18 cellular contexts compared by ENCODE assay signal in genomic region chr15:78996876-78997275, GRCh38. TPM values are rescaled to one million over a fixed set of nuclear protein-coding genes. Genes with fewer than 3 reads are reported as not detected.
A peak's percentile ranks its signal among the peaks of the same experiment; 100 is the strongest.
DNase-seq lines count a peak whose midpoint lies in the region; ATAC-seq, FAIRE-seq and TF ChIP-seq lines count a peak whose summit lies in the region.
"Had no signal": no experiment of that assay in that cellular context is flagged by ENCODE, and none has a peak within 500 bp of the region (broad histone marks: within the 10 kb centered on the region; RNA-seq: fewer than 3 reads in every experiment).

No MANE protein-coding gene starts in this region.

- peaks cover 0 to 3% of the 10 kb centered on the region in 2 donors for H3K27me3 Mint-ChIP-seq in CD8-positive, alpha-beta memory T cell
- H3K27me3 Mint-ChIP-seq: activated naive CD4-positive, alpha-beta T cell treated with anti-CD3 and anti-CD28 coated beads, Interleukin-2, amount 50 U/mL, for 24 hours had no signal

- H3K4me3 ChIP-seq in smooth muscle cell (no peak overlapping the region), tibial nerve (no peak overlapping the region)
- no peak overlapping the region for H3K4me3 ChIP-seq in CD8-positive, alpha-beta memory T cell (ENCODE audit: low read length)
- H3K4me3 ChIP-seq: dorsolateral prefrontal cortex, testis had no signal

- peak overlapping the region; percentile 34 for H3K9ac ChIP-seq in smooth muscle cell (ENCODE audit: low read depth)

- peak; percentile 31 for DNase-seq in H54 (ENCODE audit: insufficient read length, low spot score)
- peak; percentile 22 for DNase-seq in SW480 (ENCODE audit: low spot score)
- peak; percentile 85 for DNase-seq in islet precursor cell
- DNase-seq in smooth muscle cell (lab: John Stamatoyannopoulos, UW; ENCODE audit: unreplicated experiment) = no peak
- no peak for DNase-seq in CD8-positive, alpha-beta memory T cell
- no peak for DNase-seq in tibial nerve (ENCODE audit: low spot score in 2 of 2)
- DNase-seq in stimulated activated CD4-positive, alpha-beta T cell treated with anti-CD3 and anti-CD28 coated beads, Interleukin-2, amount 100 ng/mL, for 48 hours = no peak
- DNase-seq: activated CD4-positive, alpha-beta T cell treated with anti-CD3 and anti-CD28 coated beads, Interleukin-2, amount 50 U/mL, for 1 hour; dorsolateral prefrontal cortex; NCI-H2081 treated with DMSO at 0.1 percent for 48 hours; NCI-H69; nucleus accumbens; stimulated activated CD4-positive, alpha-beta T cell treated with anti-CD3 and anti-CD28 coated beads, Interleukin-4, amount 100 ng/mL, for 24 hours; testis had no signal

- no peaks in the 10 kb centered on the region for H4K20me1 ChIP-seq in smooth muscle cell (ENCODE audit: low read depth)

- POLR2A ChIA-PET in CD8-positive, alpha-beta memory T cell (lab: Charles Lee) = no interaction called here

- H3F3A ChIP-seq in smooth muscle cell (ENCODE audit: low read depth) = no peaks in the 10 kb centered on the region

- no peaks in the 10 kb centered on the region for H3K9me3 Mint-ChIP-seq in CD8-positive, alpha-beta memory T cell
- H3K9me3 Mint-ChIP-seq: activated naive CD4-positive, alpha-beta T cell treated with anti-CD3 and anti-CD28 coated beads, Interleukin-2, amount 50 U/mL, for 24 hours had no signal

- H3K27me3 ChIP-seq in smooth muscle cell (ENCODE audit: low read depth) (no peaks in the 10 kb centered on the region), tibial nerve (no peaks in the 10 kb centered on the region)
- no peaks in the 10 kb centered on the region for H3K27me3 ChIP-seq in CD8-positive, alpha-beta memory T cell (ENCODE audit: insufficient read depth, low read length, poor library complexity, severe bottlenecking)
- H3K27me3 ChIP-seq: dorsolateral prefrontal cortex, testis had no signal

- TF ChIP-seq EP300 in tibial nerve (IDR thresholded peaks at IDR 0.05) = no peak

- H3K4me2 ChIP-seq in smooth muscle cell = no peak overlapping the region

- WGBS in smooth muscle cell (ENCODE audit: low lambda C conversion rate) = 73% methylated on average over 6 of the region's 6 CpGs
- WGBS in tibial nerve, 2 donors = 85% methylated on average over 4 to 6 of the region's 6 CpGs

- CTCF ChIA-PET in CD8-positive, alpha-beta memory T cell (lab: Charles Lee) = no interaction called here

- H3K4me1 ChIP-seq in smooth muscle cell (ENCODE audit: low read depth) (no peaks in the 10 kb centered on the region), tibial nerve (peaks cover 0 to 3% (median 0%) of the 10 kb centered on the region in 4 donors)
- no peaks in the 10 kb centered on the region for H3K4me1 ChIP-seq in CD8-positive, alpha-beta memory T cell (ENCODE audit: insufficient read depth, low read length)
- H3K4me1 ChIP-seq: testis had no signal

- no peaks in the 10 kb centered on the region for H3K9me3 ChIP-seq in smooth muscle cell (replicated peaks; ENCODE audit: low read depth)
- no peaks in the 10 kb centered on the region for H3K9me3 ChIP-seq in CD8-positive, alpha-beta memory T cell (ENCODE audit: low read length)
- H3K9me3 ChIP-seq in tibial nerve = no peaks in the 10 kb centered on the region
- H3K9me3 ChIP-seq: testis had no signal

- no peak for FAIRE-seq in H54 (lab: Jason Lieb, UNC)
- FAIRE-seq: keratinocyte had no signal

- H2AFZ ChIP-seq in smooth muscle cell (ENCODE audit: low read depth) = no peak overlapping the region

- H3K36me3 Mint-ChIP-seq in CD8-positive, alpha-beta memory T cell = no peaks in the 10 kb centered on the region
- H3K36me3 Mint-ChIP-seq: activated naive CD4-positive, alpha-beta T cell treated with anti-CD3 and anti-CD28 coated beads, Interleukin-2, amount 50 U/mL, for 24 hours; brain had no signal

- TF ChIP-seq POLR2A in H54 (IDR thresholded peaks at IDR 0.05; ENCODE audit: low read depth, low read length) = no peak
- TF ChIP-seq POLR2A in tibial nerve (IDR thresholded peaks at IDR 0.05) = no peak

- H3K36me3 ChIP-seq in smooth muscle cell (ENCODE audit: low read depth) = no peaks in the 10 kb centered on the region
- H3K36me3 ChIP-seq in CD8-positive, alpha-beta memory T cell (ENCODE audit: insufficient read depth, low read length) = no peaks in the 10 kb centered on the region
- no peaks in the 10 kb centered on the region for H3K36me3 ChIP-seq in tibial nerve

- H3K27ac Mint-ChIP-seq in CD8-positive, alpha-beta memory T cell = peak overlapping the region in 1 of 8 donors; percentile 14
- H3K27ac Mint-ChIP-seq: activated naive CD4-positive, alpha-beta T cell treated with anti-CD3 and anti-CD28 coated beads, Interleukin-2, amount 50 U/mL, for 24 hours had no signal

- no peaks in the 10 kb centered on the region for H3K4me1 Mint-ChIP-seq in CD8-positive, alpha-beta memory T cell
- H3K4me1 Mint-ChIP-seq: activated naive CD4-positive, alpha-beta T cell treated with anti-CD3 and anti-CD28 coated beads, Interleukin-2, amount 50 U/mL, for 24 hours had no signal

- TF ChIP-seq CTCF in smooth muscle cell (IDR thresholded peaks at IDR 0.05; ENCODE audit: borderline replicate concordance, insufficient read depth, poor library complexity, severe bottlenecking) (no peak), tibial nerve (IDR thresholded peaks at IDR 0.05) (no peak)

- H3K4me3 Mint-ChIP-seq in CD8-positive, alpha-beta memory T cell = no peak overlapping the region
- H3K4me3 Mint-ChIP-seq: activated naive CD4-positive, alpha-beta T cell treated with anti-CD3 and anti-CD28 coated beads, Interleukin-2, amount 50 U/mL, for 24 hours; brain had no signal

- no peaks in the 10 kb centered on the region for H3K79me2 ChIP-seq in smooth muscle cell (ENCODE audit: low read depth)

- H3K27ac ChIP-seq in smooth muscle cell (ENCODE audit: low read depth) (peak overlapping the region; percentile 52), tibial nerve (no peak overlapping the region)
- H3K27ac ChIP-seq in CD8-positive, alpha-beta memory T cell (ENCODE audit: low read depth, low read length) = no peak overlapping the region
- H3K27ac ChIP-seq: dorsolateral prefrontal cortex, testis had no signal

- no peak for ATAC-seq in HG03460 (IDR thresholded peaks at IDR 0.05; ENCODE audit: unreplicated experiment)

RNA-seq across cellular contexts. Expression of gene CTSH, which starts 52.0 kb away (rescaled TPM):
- total RNA-seq in smooth muscle cell (24.7 and 38.5 TPM in 2 replicates), tibial nerve (100 to 1,000 TPM in 3 of 4 donors, 10 to 100 TPM in 1; 73.8 to 333 (median 239) TPM)
- polyA plus RNA-seq in smooth muscle cell = 19.0 and 23.4 TPM in 2 replicates
- 1 to 10 TPM; 8.1 to 9.8 TPM for total RNA-seq in CD8-positive, alpha-beta memory T cell
- 68.7 TPM for polyA plus RNA-seq in CD8-positive, alpha-beta memory T cell

Comparison
In these comparisons a context has a peak if more than half of its experiments do, and no peak if none do; other contexts are left out.
1. DNase-seq: peak in H54 (single experiment), SW480 (single experiment) and islet precursor cell (single experiment); none in smooth muscle cell (single experiment), CD8-positive, alpha-beta memory T cell (0 of 5), tibial nerve (0 of 2) and stimulated activated CD4-positive, alpha-beta T cell treated with anti-CD3 and anti-CD28 coated beads, Interleukin-2, amount 100 ng/mL, for 48 hours (0 of 2).